In the genomic region with DNA sequence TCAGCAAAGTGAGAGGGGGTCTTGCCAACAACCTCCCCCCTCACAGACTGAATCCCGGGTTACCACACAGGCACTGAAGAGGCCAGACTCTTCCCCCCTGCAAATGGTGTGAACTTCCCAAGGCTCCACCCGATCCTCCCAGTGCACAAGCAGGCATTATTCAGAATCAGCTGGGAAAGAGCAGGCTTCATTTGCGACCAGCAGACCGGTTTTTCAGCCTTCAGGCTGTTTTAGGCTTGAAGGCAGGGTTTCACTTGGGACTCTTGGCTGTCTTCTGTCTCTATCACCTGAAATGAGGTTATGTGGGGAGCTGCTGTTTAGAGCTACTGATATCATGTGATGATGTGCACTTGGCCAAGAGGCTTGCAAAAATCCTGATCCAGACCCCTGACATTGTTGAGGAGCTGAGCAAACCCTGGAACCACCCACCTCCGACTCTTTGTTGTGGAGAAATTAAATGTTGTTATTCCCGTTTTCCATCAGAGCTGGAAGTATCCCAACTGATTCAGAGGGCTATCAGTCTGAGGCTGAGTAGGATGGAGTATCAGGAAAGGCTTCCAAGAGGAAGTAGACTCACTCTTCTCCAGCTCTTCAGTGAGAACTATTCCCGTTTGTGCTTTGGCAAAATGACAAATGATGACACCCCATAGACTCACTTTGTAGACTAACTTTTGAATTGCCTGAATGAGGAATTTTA, we compare ENCODE assay signal across 15 cellular contexts.
A peak's percentile ranks its signal among the peaks of the same experiment; 100 is the strongest.
DNase-seq lines count a peak whose midpoint lies in the region; ATAC-seq, FAIRE-seq and TF ChIP-seq lines count a peak whose summit lies in the region.
"Had no signal": no experiment of that assay in that cellular context is flagged by ENCODE, and none has a peak within 500 bp of the region (broad histone marks: within the 10 kb centered on the region; RNA-seq: fewer than 3 reads in every experiment).

No MANE protein-coding gene starts in this region.

- FAIRE-seq in astrocyte (lab: Jason Lieb, UNC), result peak; percentile 81

- H3K4me3 ChIP-seq in left ventricle myocardium inferior (no peak overlapping the region), astrocyte (ENCODE audit: insufficient read depth, low read depth, low read length) (no peak overlapping the region), vagina (no peak overlapping the region)
- H3K4me3 ChIP-seq: SJSA1 had no signal

- no peaks in the 10 kb centered on the region for H3K27me3 ChIP-seq in left ventricle myocardium inferior (ENCODE audit: low read depth)
- H3K27me3 ChIP-seq in astrocyte (ENCODE audit: insufficient read depth, low read length), result no peaks in the 10 kb centered on the region
- H3K27me3 ChIP-seq in vagina, result no peaks in the 10 kb centered on the region
- H3K27me3 ChIP-seq: SJSA1 had no signal

- H3K9me3 Mint-ChIP-seq in astrocyte (ENCODE audit: unreplicated experiment), result no peaks in the 10 kb centered on the region

- H3K4me1 ChIP-seq in left ventricle myocardium inferior (peaks cover 35% of the 10 kb centered on the region), astrocyte (ENCODE audit: insufficient read depth, low read length) (peaks cover 44% of the 10 kb centered on the region), vagina (peaks cover 43% of the 10 kb centered on the region)

- H3K27ac ChIP-seq in left ventricle myocardium inferior (replicated peaks) (peak overlapping the region; percentile 52), astrocyte (ENCODE audit: low read depth, low read length) (peak overlapping the region; percentile 66), vagina (peak overlapping the region; percentile 66)
- H3K27ac ChIP-seq: SJSA1 had no signal

- H3K36me3 Mint-ChIP-seq in astrocyte (ENCODE audit: low read depth, unreplicated experiment), result no peaks in the 10 kb centered on the region

- no peaks in the 10 kb centered on the region for H4K20me1 ChIP-seq in astrocyte (ENCODE audit: insufficient read depth, low read length)

- ATAC-seq in Right ventricle myocardium inferior, result no peak
- ATAC-seq: HCT116 had no signal

- CTCF ChIA-PET in GM10248 (lab: Yijun Ruan, JAX), result interaction anchor here (1.2 to 1.6 kb wide), 2 partner anchors 9 to 17 kb away, joined by 4 read pairs; no protein-coding TSS in a partner anchor

- H3K9me3 ChIP-seq in left ventricle myocardium inferior (replicated peaks) (no peaks in the 10 kb centered on the region), astrocyte (ENCODE audit: insufficient read depth, low read depth, low read length) (no peaks in the 10 kb centered on the region), vagina (no peaks in the 10 kb centered on the region)
- H3K9me3 ChIP-seq: SJSA1 had no signal

- DNase-seq in left ventricle myocardium inferior (no peak), Right ventricle myocardium inferior (ENCODE audit: missing footprints) (no peak), astrocyte (ENCODE audit: low read depth) (peak; percentile 93), iris pigment epithelial cell (ENCODE audit: low read depth) (peak; percentile 67), vagina (ENCODE audit: extremely low spot score in 2 of 2) (no peak), NCI-H2171 treated with DMSO at 0.1 percent for 48 hours (lab: John Stamatoyannopoulos, UW) (no peak), GM10248 (ENCODE audit: extremely low spot score) (no peak), nucleus accumbens (lab: John Stamatoyannopoulos, UW) (no peak)
- DNase-seq: activated CD4-positive, alpha-beta T cell treated with anti-CD3 and anti-CD28 coated beads for 1 hour; activated naive CD4-positive, alpha-beta T cell; cortex of kidney; Kasumi-1; NCI-H526 had no signal

- no peak for TF ChIP-seq CTCF in left ventricle myocardium inferior (IDR thresholded peaks at IDR 0.05; ENCODE audit: borderline replicate concordance)
- no peak for TF ChIP-seq CTCF in astrocyte (IDR thresholded peaks at IDR 0.05; ENCODE audit: insufficient read depth, low read depth, low read length)
- TF ChIP-seq CTCF in vagina (IDR thresholded peaks at IDR 0.05), result no peak
- no peak for TF ChIP-seq CTCF in GM10248 (IDR thresholded peaks at IDR 0.05; ENCODE audit: control extremely low read depth, extremely low read depth, low read depth, missing control alignments)

- peaks cover 8% of the 10 kb centered on the region for H3K27me3 Mint-ChIP-seq in astrocyte (ENCODE audit: low read depth, unreplicated experiment)

- no peak for TF ChIP-seq POLR2A in vagina (IDR thresholded peaks at IDR 0.05)

- H3K79me2 ChIP-seq in astrocyte (ENCODE audit: insufficient read depth, low read length), result no peaks in the 10 kb centered on the region

- H3K9ac ChIP-seq in astrocyte (ENCODE audit: low read length), result peak overlapping the region; percentile 36

- H2AFZ ChIP-seq in astrocyte (ENCODE audit: low read depth, low read length), result peak overlapping the region; percentile 7

- peak overlapping the region; percentile 72 for H3K4me2 ChIP-seq in astrocyte (ENCODE audit: low read length)

- peaks cover 12% of the 10 kb centered on the region for H3K4me1 Mint-ChIP-seq in astrocyte (ENCODE audit: low read depth, unreplicated experiment)

- H3K4me3 Mint-ChIP-seq in astrocyte (ENCODE audit: unreplicated experiment), result no peak overlapping the region

- POLR2A ChIA-PET in GM10248 (lab: Yijun Ruan, JAX), result no interaction called here

- intact Hi-C loops in left ventricle myocardium inferior (cut with micrococcal nuclease), result no loop called here
- intact Hi-C loops in Right ventricle myocardium inferior (cut with DNase I), result no loop called here
- intact Hi-C loops in vagina (cut with DNase I), result no loop called here

- H3K27ac Mint-ChIP-seq in astrocyte (ENCODE audit: unreplicated experiment), result no peak overlapping the region

- H3K36me3 ChIP-seq in left ventricle myocardium inferior, result no peaks in the 10 kb centered on the region
- H3K36me3 ChIP-seq in astrocyte (ENCODE audit: insufficient read depth, low read length), result no peaks in the 10 kb centered on the region
- H3K36me3 ChIP-seq in vagina, result no peaks in the 10 kb centered on the region
- H3K36me3 ChIP-seq: SJSA1 had no signal

Comparison
In these comparisons a context has a peak if more than half of its experiments do, and no peak if none do; other contexts are left out.
1. DNase-seq: peak in astrocyte (single experiment) and iris pigment epithelial cell (single experiment); none in left ventricle myocardium inferior (single experiment), Right ventricle myocardium inferior (single experiment), vagina (0 of 2), NCI-H2171 treated with DMSO at 0.1 percent for 48 hours (single experiment), GM10248 (single experiment) and nucleus accumbens (0 of 56).
2. Peak in every context shown above with its lines, with median percentiles within 50 percentile points of each other: H3K27ac ChIP-seq.